In the genomic region with DNA sequence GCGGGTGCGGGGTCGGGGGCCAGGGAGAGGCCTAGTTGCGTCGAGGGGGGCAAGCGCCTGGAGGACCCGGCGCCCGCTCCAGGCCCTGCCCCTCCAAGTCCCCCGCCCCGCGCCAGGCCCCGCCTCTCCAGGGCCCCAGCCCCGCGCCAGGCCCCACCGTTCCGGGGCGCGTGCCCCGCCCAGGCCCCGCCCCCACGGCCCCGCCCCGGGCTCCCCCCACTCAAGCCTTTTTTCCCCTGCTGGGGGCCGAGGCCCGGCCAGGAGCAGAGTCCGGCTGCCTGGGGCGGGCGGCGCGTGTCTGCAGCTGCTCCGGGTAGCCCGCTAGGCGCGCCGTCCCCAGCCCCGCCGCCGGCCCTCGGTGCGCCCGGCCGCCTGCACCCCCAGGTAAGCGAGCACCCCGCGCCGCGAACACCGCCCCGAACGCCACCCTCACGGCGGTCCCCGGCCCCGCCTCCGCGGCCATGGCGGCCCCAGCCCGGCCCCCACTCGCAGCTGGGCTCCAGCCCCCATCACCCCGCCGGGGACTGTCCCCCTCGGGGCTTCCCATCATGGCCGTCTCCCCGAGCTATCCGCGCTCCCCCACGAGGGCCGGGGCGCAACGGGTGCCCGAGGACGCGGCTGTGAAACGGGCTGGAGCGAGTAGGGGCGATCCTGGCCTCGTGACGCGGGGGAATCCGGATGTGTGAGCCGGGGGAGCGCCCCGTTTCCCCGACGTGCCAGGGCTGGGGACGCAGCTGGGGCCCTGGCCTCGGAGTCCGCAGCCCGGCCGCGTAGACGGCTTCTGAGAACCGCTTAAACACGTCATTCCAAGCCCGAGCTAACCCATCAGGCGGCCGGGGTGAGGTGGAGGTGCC, we compare ENCODE assay signal across 1 cellular context.
A peak's percentile ranks its signal among the peaks of the same experiment; 100 is the strongest.
TF ChIP-seq lines count a peak whose summit lies in the region.

A gene with protein sequence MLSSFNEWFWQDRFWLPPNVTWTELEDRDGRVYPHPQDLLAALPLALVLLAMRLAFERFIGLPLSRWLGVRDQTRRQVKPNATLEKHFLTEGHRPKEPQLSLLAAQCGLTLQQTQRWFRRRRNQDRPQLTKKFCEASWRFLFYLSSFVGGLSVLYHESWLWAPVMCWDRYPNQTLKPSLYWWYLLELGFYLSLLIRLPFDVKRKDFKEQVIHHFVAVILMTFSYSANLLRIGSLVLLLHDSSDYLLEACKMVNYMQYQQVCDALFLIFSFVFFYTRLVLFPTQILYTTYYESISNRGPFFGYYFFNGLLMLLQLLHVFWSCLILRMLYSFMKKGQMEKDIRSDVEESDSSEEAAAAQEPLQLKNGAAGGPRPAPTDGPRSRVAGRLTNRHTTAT (plus strand): TSS at position 260 of the 854 bp plus-strand sequence. CDS start 41,707 bp downstream, outside the sequence.

TF ChIP-seq in K562, 482 proteins besides CTCF, POLR2A, EP300 and RAD21 (continued from another document and continues in another):
- TF ChIP-seq, protein P1, sequence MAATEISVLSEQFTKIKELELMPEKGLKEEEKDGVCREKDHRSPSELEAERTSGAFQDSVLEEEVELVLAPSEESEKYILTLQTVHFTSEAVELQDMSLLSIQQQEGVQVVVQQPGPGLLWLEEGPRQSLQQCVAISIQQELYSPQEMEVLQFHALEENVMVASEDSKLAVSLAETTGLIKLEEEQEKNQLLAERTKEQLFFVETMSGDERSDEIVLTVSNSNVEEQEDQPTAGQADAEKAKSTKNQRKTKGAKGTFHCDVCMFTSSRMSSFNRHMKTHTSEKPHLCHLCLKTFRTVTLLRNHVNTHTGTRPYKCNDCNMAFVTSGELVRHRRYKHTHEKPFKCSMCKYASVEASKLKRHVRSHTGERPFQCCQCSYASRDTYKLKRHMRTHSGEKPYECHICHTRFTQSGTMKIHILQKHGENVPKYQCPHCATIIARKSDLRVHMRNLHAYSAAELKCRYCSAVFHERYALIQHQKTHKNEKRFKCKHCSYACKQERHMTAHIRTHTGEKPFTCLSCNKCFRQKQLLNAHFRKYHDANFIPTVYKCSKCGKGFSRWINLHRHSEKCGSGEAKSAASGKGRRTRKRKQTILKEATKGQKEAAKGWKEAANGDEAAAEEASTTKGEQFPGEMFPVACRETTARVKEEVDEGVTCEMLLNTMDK (IDR thresholded peaks at IDR 0.05; ENCODE audit: borderline replicate concordance, insufficient read depth, low read depth, low read length, poor library complexity, severe bottlenecking), result no peak
- TF ChIP-seq, protein P2, sequence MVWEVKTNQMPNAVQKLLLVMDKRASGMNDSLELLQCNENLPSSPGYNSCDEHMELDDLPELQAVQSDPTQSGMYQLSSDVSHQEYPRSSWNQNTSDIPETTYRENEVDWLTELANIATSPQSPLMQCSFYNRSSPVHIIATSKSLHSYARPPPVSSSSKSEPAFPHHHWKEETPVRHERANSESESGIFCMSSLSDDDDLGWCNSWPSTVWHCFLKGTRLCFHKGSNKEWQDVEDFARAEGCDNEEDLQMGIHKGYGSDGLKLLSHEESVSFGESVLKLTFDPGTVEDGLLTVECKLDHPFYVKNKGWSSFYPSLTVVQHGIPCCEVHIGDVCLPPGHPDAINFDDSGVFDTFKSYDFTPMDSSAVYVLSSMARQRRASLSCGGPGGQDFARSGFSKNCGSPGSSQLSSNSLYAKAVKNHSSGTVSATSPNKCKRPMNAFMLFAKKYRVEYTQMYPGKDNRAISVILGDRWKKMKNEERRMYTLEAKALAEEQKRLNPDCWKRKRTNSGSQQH (CRISPR knock-in tag; IDR thresholded peaks at IDR 0.05), result no peak
- TF ChIP-seq CBX5 (IDR thresholded peaks at IDR 0.05; ENCODE audit: borderline replicate concordance, low read depth) (no peak), ZNF347 (CRISPR knock-in tag; IDR thresholded peaks at IDR 0.05; ENCODE audit: low read depth) (no peak), ZNF431 (CRISPR knock-in tag; IDR thresholded peaks at IDR 0.05) (no peak), FIP1L1 (IDR thresholded peaks at IDR 0.05; ENCODE audit: low read depth, low read length, poor library complexity, severe bottlenecking) (no peak), NFIX (CRISPR knock-in tag; IDR thresholded peaks at IDR 0.05; ENCODE audit: low read depth) (no peak), SMARCB1 (IDR thresholded peaks at IDR 0.05; ENCODE audit: insufficient read length, low read depth) (no peak), BDP1 (IDR thresholded peaks at IDR 0.05; ENCODE audit: insufficient read depth, insufficient read length) (no peak), ZNF586 (CRISPR knock-in tag; conservative IDR thresholded peaks at IDR 0.05) (no peak), PURB (CRISPR knock-in tag; IDR thresholded peaks at IDR 0.05; ENCODE audit: low read depth) (no peak), RFX1 (IDR thresholded peaks at IDR 0.05) (no peak), RHOXF2B (CRISPR knock-in tag; conservative IDR thresholded peaks at IDR 0.05) (no peak), CXXC5 (CRISPR knock-in tag; IDR thresholded peaks at IDR 0.05) (peak; percentile 20; the same call in 1 of the 2 replicates), KHSRP (IDR thresholded peaks at IDR 0.05) (no peak), ZC3H4 (CRISPR knock-in tag; IDR thresholded peaks at IDR 0.05; ENCODE audit: borderline replicate concordance) (0 out of 2 replicates have a peak, but pooled peaks have one; percentile 22), SMC3 (conservative IDR thresholded peaks at IDR 0.05; ENCODE audit: insufficient read depth, low read depth, low read length) (no peak)
- TF ChIP-seq, protein P3, sequence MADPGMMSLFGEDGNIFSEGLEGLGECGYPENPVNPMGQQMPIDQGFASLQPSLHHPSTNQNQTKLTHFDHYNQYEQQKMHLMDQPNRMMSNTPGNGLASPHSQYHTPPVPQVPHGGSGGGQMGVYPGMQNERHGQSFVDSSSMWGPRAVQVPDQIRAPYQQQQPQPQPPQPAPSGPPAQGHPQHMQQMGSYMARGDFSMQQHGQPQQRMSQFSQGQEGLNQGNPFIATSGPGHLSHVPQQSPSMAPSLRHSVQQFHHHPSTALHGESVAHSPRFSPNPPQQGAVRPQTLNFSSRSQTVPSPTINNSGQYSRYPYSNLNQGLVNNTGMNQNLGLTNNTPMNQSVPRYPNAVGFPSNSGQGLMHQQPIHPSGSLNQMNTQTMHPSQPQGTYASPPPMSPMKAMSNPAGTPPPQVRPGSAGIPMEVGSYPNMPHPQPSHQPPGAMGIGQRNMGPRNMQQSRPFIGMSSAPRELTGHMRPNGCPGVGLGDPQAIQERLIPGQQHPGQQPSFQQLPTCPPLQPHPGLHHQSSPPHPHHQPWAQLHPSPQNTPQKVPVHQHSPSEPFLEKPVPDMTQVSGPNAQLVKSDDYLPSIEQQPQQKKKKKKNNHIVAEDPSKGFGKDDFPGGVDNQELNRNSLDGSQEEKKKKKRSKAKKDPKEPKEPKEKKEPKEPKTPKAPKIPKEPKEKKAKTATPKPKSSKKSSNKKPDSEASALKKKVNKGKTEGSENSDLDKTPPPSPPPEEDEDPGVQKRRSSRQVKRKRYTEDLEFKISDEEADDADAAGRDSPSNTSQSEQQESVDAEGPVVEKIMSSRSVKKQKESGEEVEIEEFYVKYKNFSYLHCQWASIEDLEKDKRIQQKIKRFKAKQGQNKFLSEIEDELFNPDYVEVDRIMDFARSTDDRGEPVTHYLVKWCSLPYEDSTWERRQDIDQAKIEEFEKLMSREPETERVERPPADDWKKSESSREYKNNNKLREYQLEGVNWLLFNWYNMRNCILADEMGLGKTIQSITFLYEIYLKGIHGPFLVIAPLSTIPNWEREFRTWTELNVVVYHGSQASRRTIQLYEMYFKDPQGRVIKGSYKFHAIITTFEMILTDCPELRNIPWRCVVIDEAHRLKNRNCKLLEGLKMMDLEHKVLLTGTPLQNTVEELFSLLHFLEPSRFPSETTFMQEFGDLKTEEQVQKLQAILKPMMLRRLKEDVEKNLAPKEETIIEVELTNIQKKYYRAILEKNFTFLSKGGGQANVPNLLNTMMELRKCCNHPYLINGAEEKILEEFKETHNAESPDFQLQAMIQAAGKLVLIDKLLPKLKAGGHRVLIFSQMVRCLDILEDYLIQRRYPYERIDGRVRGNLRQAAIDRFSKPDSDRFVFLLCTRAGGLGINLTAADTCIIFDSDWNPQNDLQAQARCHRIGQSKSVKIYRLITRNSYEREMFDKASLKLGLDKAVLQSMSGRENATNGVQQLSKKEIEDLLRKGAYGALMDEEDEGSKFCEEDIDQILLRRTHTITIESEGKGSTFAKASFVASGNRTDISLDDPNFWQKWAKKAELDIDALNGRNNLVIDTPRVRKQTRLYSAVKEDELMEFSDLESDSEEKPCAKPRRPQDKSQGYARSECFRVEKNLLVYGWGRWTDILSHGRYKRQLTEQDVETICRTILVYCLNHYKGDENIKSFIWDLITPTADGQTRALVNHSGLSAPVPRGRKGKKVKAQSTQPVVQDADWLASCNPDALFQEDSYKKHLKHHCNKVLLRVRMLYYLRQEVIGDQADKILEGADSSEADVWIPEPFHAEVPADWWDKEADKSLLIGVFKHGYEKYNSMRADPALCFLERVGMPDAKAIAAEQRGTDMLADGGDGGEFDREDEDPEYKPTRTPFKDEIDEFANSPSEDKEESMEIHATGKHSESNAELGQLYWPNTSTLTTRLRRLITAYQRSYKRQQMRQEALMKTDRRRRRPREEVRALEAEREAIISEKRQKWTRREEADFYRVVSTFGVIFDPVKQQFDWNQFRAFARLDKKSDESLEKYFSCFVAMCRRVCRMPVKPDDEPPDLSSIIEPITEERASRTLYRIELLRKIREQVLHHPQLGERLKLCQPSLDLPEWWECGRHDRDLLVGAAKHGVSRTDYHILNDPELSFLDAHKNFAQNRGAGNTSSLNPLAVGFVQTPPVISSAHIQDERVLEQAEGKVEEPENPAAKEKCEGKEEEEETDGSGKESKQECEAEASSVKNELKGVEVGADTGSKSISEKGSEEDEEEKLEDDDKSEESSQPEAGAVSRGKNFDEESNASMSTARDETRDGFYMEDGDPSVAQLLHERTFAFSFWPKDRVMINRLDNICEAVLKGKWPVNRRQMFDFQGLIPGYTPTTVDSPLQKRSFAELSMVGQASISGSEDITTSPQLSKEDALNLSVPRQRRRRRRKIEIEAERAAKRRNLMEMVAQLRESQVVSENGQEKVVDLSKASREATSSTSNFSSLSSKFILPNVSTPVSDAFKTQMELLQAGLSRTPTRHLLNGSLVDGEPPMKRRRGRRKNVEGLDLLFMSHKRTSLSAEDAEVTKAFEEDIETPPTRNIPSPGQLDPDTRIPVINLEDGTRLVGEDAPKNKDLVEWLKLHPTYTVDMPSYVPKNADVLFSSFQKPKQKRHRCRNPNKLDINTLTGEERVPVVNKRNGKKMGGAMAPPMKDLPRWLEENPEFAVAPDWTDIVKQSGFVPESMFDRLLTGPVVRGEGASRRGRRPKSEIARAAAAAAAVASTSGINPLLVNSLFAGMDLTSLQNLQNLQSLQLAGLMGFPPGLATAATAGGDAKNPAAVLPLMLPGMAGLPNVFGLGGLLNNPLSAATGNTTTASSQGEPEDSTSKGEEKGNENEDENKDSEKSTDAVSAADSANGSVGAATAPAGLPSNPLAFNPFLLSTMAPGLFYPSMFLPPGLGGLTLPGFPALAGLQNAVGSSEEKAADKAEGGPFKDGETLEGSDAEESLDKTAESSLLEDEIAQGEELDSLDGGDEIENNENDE (IDR thresholded peaks at IDR 0.05; ENCODE audit: low read depth, low read length), result no peak
- TF ChIP-seq, protein P4, sequence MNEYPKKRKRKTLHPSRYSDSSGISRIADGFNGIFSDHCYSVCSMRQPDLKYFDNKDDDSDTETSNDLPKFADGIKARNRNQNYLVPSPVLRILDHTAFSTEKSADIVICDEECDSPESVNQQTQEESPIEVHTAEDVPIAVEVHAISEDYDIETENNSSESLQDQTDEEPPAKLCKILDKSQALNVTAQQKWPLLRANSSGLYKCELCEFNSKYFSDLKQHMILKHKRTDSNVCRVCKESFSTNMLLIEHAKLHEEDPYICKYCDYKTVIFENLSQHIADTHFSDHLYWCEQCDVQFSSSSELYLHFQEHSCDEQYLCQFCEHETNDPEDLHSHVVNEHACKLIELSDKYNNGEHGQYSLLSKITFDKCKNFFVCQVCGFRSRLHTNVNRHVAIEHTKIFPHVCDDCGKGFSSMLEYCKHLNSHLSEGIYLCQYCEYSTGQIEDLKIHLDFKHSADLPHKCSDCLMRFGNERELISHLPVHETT (CRISPR knock-in tag; conservative IDR thresholded peaks at IDR 0.05 in 1 of 2, IDR thresholded peaks at IDR 0.05 in 1 of 2), result 0 out of 4 replicates have a peak, but pooled peaks of 1 of the 2 experiments have one; percentile 41
- TF ChIP-seq, protein P5, sequence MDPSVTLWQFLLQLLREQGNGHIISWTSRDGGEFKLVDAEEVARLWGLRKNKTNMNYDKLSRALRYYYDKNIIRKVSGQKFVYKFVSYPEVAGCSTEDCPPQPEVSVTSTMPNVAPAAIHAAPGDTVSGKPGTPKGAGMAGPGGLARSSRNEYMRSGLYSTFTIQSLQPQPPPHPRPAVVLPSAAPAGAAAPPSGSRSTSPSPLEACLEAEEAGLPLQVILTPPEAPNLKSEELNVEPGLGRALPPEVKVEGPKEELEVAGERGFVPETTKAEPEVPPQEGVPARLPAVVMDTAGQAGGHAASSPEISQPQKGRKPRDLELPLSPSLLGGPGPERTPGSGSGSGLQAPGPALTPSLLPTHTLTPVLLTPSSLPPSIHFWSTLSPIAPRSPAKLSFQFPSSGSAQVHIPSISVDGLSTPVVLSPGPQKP (CRISPR knock-in tag; IDR thresholded peaks at IDR 0.05), result no peak
- TF ChIP-seq, protein P6, sequence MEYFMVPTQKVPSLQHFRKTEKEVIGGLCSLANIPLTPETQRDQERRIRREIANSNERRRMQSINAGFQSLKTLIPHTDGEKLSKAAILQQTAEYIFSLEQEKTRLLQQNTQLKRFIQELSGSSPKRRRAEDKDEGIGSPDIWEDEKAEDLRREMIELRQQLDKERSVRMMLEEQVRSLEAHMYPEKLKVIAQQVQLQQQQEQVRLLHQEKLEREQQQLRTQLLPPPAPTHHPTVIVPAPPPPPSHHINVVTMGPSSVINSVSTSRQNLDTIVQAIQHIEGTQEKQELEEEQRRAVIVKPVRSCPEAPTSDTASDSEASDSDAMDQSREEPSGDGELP (CRISPR knock-in tag; IDR thresholded peaks at IDR 0.05; ENCODE audit: borderline replicate concordance), result peak; percentile 67; the same call in 1 of the 2 replicates
- TF ChIP-seq, protein P7, sequence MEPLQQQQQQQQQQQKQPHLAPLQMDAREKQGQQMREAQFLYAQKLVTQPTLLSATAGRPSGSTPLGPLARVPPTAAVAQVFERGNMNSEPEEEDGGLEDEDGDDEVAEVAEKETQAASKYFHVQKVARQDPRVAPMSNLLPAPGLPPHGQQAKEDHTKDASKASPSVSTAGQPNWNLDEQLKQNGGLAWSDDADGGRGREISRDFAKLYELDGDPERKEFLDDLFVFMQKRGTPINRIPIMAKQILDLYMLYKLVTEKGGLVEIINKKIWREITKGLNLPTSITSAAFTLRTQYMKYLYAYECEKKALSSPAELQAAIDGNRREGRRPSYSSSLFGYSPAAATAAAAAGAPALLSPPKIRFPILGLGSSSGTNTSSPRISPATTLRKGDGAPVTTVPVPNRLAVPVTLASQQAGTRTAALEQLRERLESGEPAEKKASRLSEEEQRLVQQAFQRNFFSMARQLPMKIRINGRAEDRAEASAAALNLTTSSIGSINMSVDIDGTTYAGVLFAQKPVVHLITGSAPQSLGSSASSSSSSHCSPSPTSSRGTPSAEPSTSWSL (CRISPR knock-in tag; IDR thresholded peaks at IDR 0.05; ENCODE audit: borderline replicate concordance), result no peak
- TF ChIP-seq, protein P8, sequence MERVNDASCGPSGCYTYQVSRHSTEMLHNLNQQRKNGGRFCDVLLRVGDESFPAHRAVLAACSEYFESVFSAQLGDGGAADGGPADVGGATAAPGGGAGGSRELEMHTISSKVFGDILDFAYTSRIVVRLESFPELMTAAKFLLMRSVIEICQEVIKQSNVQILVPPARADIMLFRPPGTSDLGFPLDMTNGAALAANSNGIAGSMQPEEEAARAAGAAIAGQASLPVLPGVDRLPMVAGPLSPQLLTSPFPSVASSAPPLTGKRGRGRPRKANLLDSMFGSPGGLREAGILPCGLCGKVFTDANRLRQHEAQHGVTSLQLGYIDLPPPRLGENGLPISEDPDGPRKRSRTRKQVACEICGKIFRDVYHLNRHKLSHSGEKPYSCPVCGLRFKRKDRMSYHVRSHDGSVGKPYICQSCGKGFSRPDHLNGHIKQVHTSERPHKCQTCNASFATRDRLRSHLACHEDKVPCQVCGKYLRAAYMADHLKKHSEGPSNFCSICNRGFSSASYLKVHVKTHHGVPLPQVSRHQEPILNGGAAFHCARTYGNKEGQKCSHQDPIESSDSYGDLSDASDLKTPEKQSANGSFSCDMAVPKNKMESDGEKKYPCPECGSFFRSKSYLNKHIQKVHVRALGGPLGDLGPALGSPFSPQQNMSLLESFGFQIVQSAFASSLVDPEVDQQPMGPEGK (CRISPR knock-in tag; IDR thresholded peaks at IDR 0.05; ENCODE audit: borderline replicate concordance), result no peak
